Comparison of ENCODE assay signal across 9 cellular contexts in the genomic region with DNA sequence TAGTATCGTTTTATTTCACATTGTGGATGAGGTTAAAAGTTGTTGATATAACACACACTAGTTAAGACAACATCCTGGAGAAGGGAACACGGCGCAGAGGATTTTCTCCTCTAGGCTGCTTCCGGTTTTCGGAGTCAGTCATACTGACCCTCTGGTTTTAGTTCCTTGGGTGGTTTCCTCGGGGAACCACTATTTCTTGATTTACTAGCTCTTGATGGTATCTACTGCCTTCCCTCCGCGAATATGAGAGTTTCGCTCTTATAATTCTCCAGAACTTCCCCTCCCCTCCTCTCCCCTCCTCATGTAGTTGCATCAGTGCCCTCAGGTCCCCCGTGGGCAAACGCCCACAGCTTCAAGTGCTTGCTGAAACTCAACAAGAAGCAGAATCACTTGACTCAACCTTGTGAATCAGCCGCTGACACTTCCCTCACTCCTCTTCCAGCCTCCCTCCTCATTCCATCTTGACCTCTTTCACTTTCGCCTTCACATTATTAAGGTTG. TPM values are rescaled to one million over a fixed set of nuclear protein-coding genes. Genes with fewer than 3 reads are reported as not detected.
DNase-seq lines count a peak whose midpoint lies in the region; ATAC-seq and TF ChIP-seq lines count a peak whose summit lies in the region.
"Had no signal": no experiment of that assay in that cellular context is flagged by ENCODE, and none has a peak within 500 bp of the region (broad histone marks: within the 10 kb centered on the region; RNA-seq: fewer than 3 reads in every experiment).

No MANE protein-coding gene starts in this region.

- POLR2A ChIA-PET in MCF 10A (lab: Yijun Ruan, JAX): no interaction called here

- peak; percentile 53 for DNase-seq in GM19238 (ENCODE audit: insufficient read length, low spot score)
- peak; percentile 73 for DNase-seq in activated CD8-positive, alpha-beta memory T cell treated with anti-CD3 and anti-CD28 coated beads, Interleukin-2, amount 10 ng/mL, durations not matched to agents 7 days and 5 days
- DNase-seq in stimulated activated CD4-positive, alpha-beta T cell treated with anti-CD3 and anti-CD28 coated beads, Interleukin-12 subunit alpha, Interleukin-12 subunit beta, amount 100 ng/mL, for 24 hours (ENCODE audit: low read depth in 2 of 2): peak; percentile 61 to 67
- no peak for DNase-seq in SHP77 treated with DMSO at 0.1 percent for 48 hours (lab: John Stamatoyannopoulos, UW)
- DNase-seq in MCF 10A (ENCODE audit: unreplicated experiment): no peak
- DNase-seq in NCI-H146 treated with DMSO at 0.1 percent for 48 hours (lab: John Stamatoyannopoulos, UW; ENCODE audit: unreplicated experiment): no peak
- no peak for DNase-seq in cortex of kidney (lab: John Stamatoyannopoulos, UW)

- no peak for TF ChIP-seq CTCF in MCF 10A (IDR thresholded peaks at IDR 0.05; ENCODE audit: unreplicated experiment)

- intact Hi-C loops in MCF 10A (cut with micrococcal nuclease): no loop called here

- peak; percentile 55 for ATAC-seq in HG03108 (IDR thresholded peaks at IDR 0.05; ENCODE audit: unreplicated experiment)
- peak; percentile 79 for ATAC-seq in activated CD8-positive, alpha-beta memory T cell treated with anti-CD3 and anti-CD28 coated beads, Interleukin-2, amount 10 ng/mL, durations not matched to agents 7 days and 5 days

- no peaks in the 10 kb centered on the region for H3K36me3 Mint-ChIP-seq in activated CD8-positive, alpha-beta memory T cell treated with anti-CD3 and anti-CD28 coated beads, Interleukin-2, amount 10 ng/mL, durations not matched to agents 7 days and 5 days
- H3K36me3 Mint-ChIP-seq in MCF 10A (ENCODE audit: insufficient read depth, unreplicated experiment): no peaks in the 10 kb centered on the region

- peak overlapping the region; percentile 79 for H3K27ac Mint-ChIP-seq in activated CD8-positive, alpha-beta memory T cell treated with anti-CD3 and anti-CD28 coated beads, Interleukin-2, amount 10 ng/mL, durations not matched to agents 7 days and 5 days
- no peak overlapping the region for H3K27ac Mint-ChIP-seq in MCF 10A (ENCODE audit: low read depth, unreplicated experiment)

- H3K27me3 Mint-ChIP-seq in activated CD8-positive, alpha-beta memory T cell treated with anti-CD3 and anti-CD28 coated beads, Interleukin-2, amount 10 ng/mL, durations not matched to agents 7 days and 5 days: peaks cover 24% of the 10 kb centered on the region
- peaks cover 89% of the 10 kb centered on the region for H3K27me3 Mint-ChIP-seq in MCF 10A (ENCODE audit: insufficient read depth, unreplicated experiment)

- no TSS peak for BruUV-seq in MCF 10A (replicated peaks; lab: Mats Ljungman, UMichigan)

- no peaks in the 10 kb centered on the region for H3K9me3 Mint-ChIP-seq in activated CD8-positive, alpha-beta memory T cell treated with anti-CD3 and anti-CD28 coated beads, Interleukin-2, amount 10 ng/mL, durations not matched to agents 7 days and 5 days (ENCODE audit: low read depth)
- H3K9me3 Mint-ChIP-seq in MCF 10A (ENCODE audit: unreplicated experiment): no peaks in the 10 kb centered on the region

- H3K4me1 Mint-ChIP-seq in activated CD8-positive, alpha-beta memory T cell treated with anti-CD3 and anti-CD28 coated beads, Interleukin-2, amount 10 ng/mL, durations not matched to agents 7 days and 5 days: peaks cover 36% of the 10 kb centered on the region
- H3K4me1 Mint-ChIP-seq in MCF 10A (ENCODE audit: insufficient read depth, unreplicated experiment): peaks cover 7% of the 10 kb centered on the region

- CTCF ChIA-PET in activated CD8-positive, alpha-beta memory T cell treated with anti-CD3 and anti-CD28 coated beads, Interleukin-2, amount 10 ng/mL, durations not matched to agents 7 days and 5 days (lab: Charles Lee): interaction anchor here (0.8 to 4.3 kb wide), 9 partner anchors 12 to 1068 kb away, joined by 3 to 32 read pairs (median 7); partner anchors contain the start of genes APOBEC3A and APOBEC3B
- CTCF ChIA-PET in MCF 10A (lab: Yijun Ruan, JAX): interaction anchor here (0.9 to 1.2 kb wide), 2 partner anchors 12 to 32 kb away, joined by 3 read pairs; no protein-coding TSS in a partner anchor

- peak overlapping the region; percentile 68 for H3K4me3 Mint-ChIP-seq in activated CD8-positive, alpha-beta memory T cell treated with anti-CD3 and anti-CD28 coated beads, Interleukin-2, amount 10 ng/mL, durations not matched to agents 7 days and 5 days
- H3K4me3 Mint-ChIP-seq in MCF 10A (ENCODE audit: unreplicated experiment): no peak overlapping the region

RNA-seq across cellular contexts. Expression of gene APOBEC3A, which starts 15.9 kb away (rescaled TPM):
- not detected for total RNA-seq in activated CD8-positive, alpha-beta memory T cell treated with anti-CD3 and anti-CD28 coated beads, Interleukin-2, amount 10 ng/mL, durations not matched to agents 7 days and 5 days
- not detected in 2 replicates for total RNA-seq in MCF 10A (2022)
- total RNA-seq: fibroblast of lung had no signal

RNA-seq across cellular contexts. Expression of gene APOBEC3B, which starts 40.6 kb away (rescaled TPM):
- total RNA-seq in activated CD8-positive, alpha-beta memory T cell treated with anti-CD3 and anti-CD28 coated beads, Interleukin-2, amount 10 ng/mL, durations not matched to agents 7 days and 5 days: 10 to 100 TPM; 32.8 to 82.6 TPM
- total RNA-seq in MCF 10A (2022): 1.0 and 1.1 TPM in 2 replicates

Comparison
In these comparisons a context has a peak if more than half of its experiments do, and no peak if none do; other contexts are left out.
1. DNase-seq: peak in GM19238 (single experiment), activated CD8-positive, alpha-beta memory T cell treated with anti-CD3 and anti-CD28 coated beads, Interleukin-2, amount 10 ng/mL, durations not matched to agents 7 days and 5 days (single experiment) and stimulated activated CD4-positive, alpha-beta T cell treated with anti-CD3 and anti-CD28 coated beads, Interleukin-12 subunit alpha, Interleukin-12 subunit beta, amount 100 ng/mL, for 24 hours (2 of 2); none in SHP77 treated with DMSO at 0.1 percent for 48 hours (single experiment), MCF 10A (single experiment), NCI-H146 treated with DMSO at 0.1 percent for 48 hours (single experiment) and cortex of kidney (single experiment).
2. RNA of gene APOBEC3B, which starts 40.6 kb away (total RNA-seq): 32.8 to 82.6 TPM in activated CD8-positive, alpha-beta memory T cell treated with anti-CD3 and anti-CD28 coated beads, Interleukin-2, amount 10 ng/mL, durations not matched to agents 7 days and 5 days; 1.0 to 1.1 TPM in MCF 10A; every median in the first group is over 10 times any median in the second.